1 cellular context compared by ENCODE assay signal in genomic region chr5:142143878-142144277, GRCh38.
TF ChIP-seq lines count a peak whose summit lies in the region.

No MANE protein-coding gene starts in this region.

TF ChIP-seq in endothelial cell of umbilical vein, 7 proteins besides CTCF, POLR2A, EP300 and RAD21 (continued from another document):
- TF ChIP-seq JUN (IDR thresholded peaks at IDR 0.05; ENCODE audit: borderline replicate concordance, insufficient read depth, insufficient read length, low read depth) (no peak), MYC (IDR thresholded peaks at IDR 0.05; ENCODE audit: low read depth, low read length) (no peak)
TF ChIP-seq in endothelial cell of umbilical vein: peak in this region for 0.
